In genomic region chr2:7572460-7572859, GRCh38 we compare ENCODE assay signal across 13 cellular contexts.
DNase-seq lines count a peak whose midpoint lies in the region; ATAC-seq, FAIRE-seq and TF ChIP-seq lines count a peak whose summit lies in the region.
"Had no signal": no experiment of that assay in that cellular context is flagged by ENCODE, and none has a peak within 500 bp of the region (broad histone marks: within the 10 kb centered on the region; RNA-seq: fewer than 3 reads in every experiment).

No MANE protein-coding gene starts in this region.

- peak overlapping the region; percentile 3; the same call in 1 of the 2 replicates for H2AFZ ChIP-seq in H1 (ENCODE audit: low read length)

- no peak for TF ChIP-seq POLR2A in H1 (IDR thresholded peaks at IDR 0.05; ENCODE audit: control extremely low read depth in 1 of 2, low read depth in 2 of 2, low read length in 2 of 2)

- H3K27ac ChIP-seq in H1 (ENCODE audit: low read depth, low read length) (no peak overlapping the region), tibial artery (no peak overlapping the region)
- H3K27ac ChIP-seq: prostate gland, thoracic aorta had no signal

- H3K14ac ChIP-seq in H1 (ENCODE audit: insufficient read length) = no peak overlapping the region

- H2AK5ac ChIP-seq in H1 (ENCODE audit: low read depth, low read length) = no peak overlapping the region

- H2BK12ac ChIP-seq in H1 (ENCODE audit: low read depth, low read length) = no peak overlapping the region

- no peaks in the 10 kb centered on the region for H4K20me1 ChIP-seq in H1 (replicated peaks in 1 of 2; ENCODE audit: control insufficient read depth in 1 of 2, insufficient read depth in 2 of 2, low read length in 2 of 2)

- POLR2A ChIA-PET in H1 (lab: Charles Lee; ENCODE audit: partially characterized antibody) = no interaction called here

- intact Hi-C loops in tibial artery (cut with DNase I; ENCODE audit: low total_unique reads) = no loop called here

- peaks cover 5 to 10% of the 10 kb centered on the region in 2 experiments; a peak in 3 of 4 replicates for H3K9me3 ChIP-seq in H1 (ENCODE audit: insufficient read depth in 2 of 2, low read depth in 1 of 2, low read length in 1 of 2)
- peaks cover 0 to 2% (median 0%) of the 10 kb centered on the region in 3 donors for H3K9me3 ChIP-seq in tibial artery
- H3K9me3 ChIP-seq: prostate gland had no signal

- no peak overlapping the region for H3K4ac ChIP-seq in H1 (replicated peaks; ENCODE audit: insufficient read length, low read depth, low read length)

- H3K23me2 ChIP-seq in H1 (ENCODE audit: low read depth, low read length) = no peaks in the 10 kb centered on the region

- H4K8ac ChIP-seq in H1 (ENCODE audit: extremely low read depth, insufficient read depth, low read length) = peak overlapping the region; percentile 45; the same call in 1 of the 2 replicates

- peak; percentile 47 for DNase-seq in NCI-H69 (lab: John Stamatoyannopoulos, UW)
- DNase-seq in activated CD8-positive, alpha-beta memory T cell treated with anti-CD3 and anti-CD28 coated beads, Interleukin-2, amount 50 U/mL, for 48 hours = peak; percentile 60
- no peak for DNase-seq in H1 (ENCODE audit: low read depth in 1 of 2, low spot score in 2 of 2)
- peak; percentile 15 to 25 for DNase-seq in stimulated activated CD8-positive, alpha-beta memory T cell treated with anti-CD3 and anti-CD28 coated beads, Interleukin-15, amount 100 ng/mL, for 48 hours (ENCODE audit: low read depth in 2 of 2)
- no peak for DNase-seq in NCI-H1048 (lab: John Stamatoyannopoulos, UW)
- DNase-seq in GM19240 (ENCODE audit: insufficient read length, low spot score) = no peak
- no peak for DNase-seq in tibial artery
- DNase-seq: mesenchymal stem cell, NCI-H1105 treated with DMSO at 0.1 percent for 48 hours had no signal

- H3K79me1 ChIP-seq in H1 (ENCODE audit: low read depth, low read length) = no peaks in the 10 kb centered on the region

- no peak overlapping the region for H4K5ac ChIP-seq in H1 (ENCODE audit: insufficient read length, low read depth, low read length)

- no peak overlapping the region for H2BK120ac ChIP-seq in H1 (replicated peaks; ENCODE audit: low read depth, low read length)

- no peak overlapping the region for H3K56ac ChIP-seq in H1 (replicated peaks; ENCODE audit: insufficient read length, low read depth, low read length)

- peak; percentile 28 for FAIRE-seq in H1 (lab: Jason Lieb, UNC)
- FAIRE-seq: D721Med had no signal

- no peak overlapping the region for H3K23ac ChIP-seq in H1 (ENCODE audit: insufficient read length)

- no peak for TF ChIP-seq RAD21 in H1 (IDR thresholded peaks at IDR 0.05 in 1 of 2, conservative IDR thresholded peaks at IDR 0.05 in 1 of 2; ENCODE audit: low read depth in 2 of 2, low read length in 2 of 2)

- H3K4me3 ChIP-seq in H1 (ENCODE audit: extremely low read depth in 1 of 4, insufficient read depth in 2 of 4, low read depth in 3 of 4, low read length in 4 of 4) (no peak overlapping the region), tibial artery (no peak overlapping the region)
- H3K4me3 ChIP-seq: prostate gland, thoracic aorta had no signal

- WGBS in H1 (ENCODE audit: extremely low coverage in 1 of 2, insufficient coverage in 1 of 2, insufficient read length in 1 of 2, insufficient replicate concordance in 2 of 2, low coverage in 1 of 2, low lambda C conversion rate in 2 of 2, missing lambda C conversion rate in 1 of 2), 2 experiments = 90% methylated on average over 7 of the region's 7 CpGs; no CpG with 5 or more reads in 1 of the 2 experiments

- no peaks in the 10 kb centered on the region for H3K36me3 ChIP-seq in H1 (ENCODE audit: control insufficient read depth in 2 of 4, insufficient read depth in 4 of 4, low read length in 3 of 4)
- H3K36me3 ChIP-seq in tibial artery = no peaks in the 10 kb centered on the region
- H3K36me3 ChIP-seq: prostate gland, thoracic aorta had no signal

- H3K4me1 ChIP-seq in H1 (replicated peaks in 1 of 4; ENCODE audit: control insufficient read depth in 3 of 4, insufficient read depth in 4 of 4, low read length in 3 of 4) (peaks cover 0 to 3% (median 0%) of the 10 kb centered on the region in 4 experiments; a peak in 1 of 7 replicates), tibial artery (no peaks in the 10 kb centered on the region)
- H3K4me1 ChIP-seq: prostate gland had no signal

- no peak for TF ChIP-seq CTCF in H1 (IDR thresholded peaks at IDR 0.05; ENCODE audit: control extremely low read depth in 1 of 3, insufficient read depth in 1 of 3, low read depth in 1 of 3, low read length in 3 of 3)
- no peak for TF ChIP-seq CTCF in tibial artery (IDR thresholded peaks at IDR 0.05)

- CTCF ChIA-PET in H1 (lab: Charles Lee; ENCODE audit: partially characterized antibody) = interaction anchor here (1.1 kb wide), 1 partner anchor 99 kb away, joined by 3 read pairs; no protein-coding TSS in a partner anchor

- H3K79me2 ChIP-seq in H1 (ENCODE audit: control insufficient read depth in 1 of 2, insufficient read depth in 2 of 2, low read length in 2 of 2) = no peaks in the 10 kb centered on the region

- no peak overlapping the region for H2BK20ac ChIP-seq in H1 (ENCODE audit: low read length)

- ATAC-seq in GM21619 (IDR thresholded peaks at IDR 0.05; ENCODE audit: unreplicated experiment) = no peak

- no peak for TF ChIP-seq EP300 in H1 (IDR thresholded peaks at IDR 0.05; ENCODE audit: borderline replicate concordance in 1 of 2, low read depth in 2 of 2, low read length in 2 of 2)

- H3K9ac ChIP-seq in H1 (replicated peaks in 1 of 4; ENCODE audit: extremely low read depth in 1 of 4, low read depth in 3 of 4, low read length in 3 of 4) = no peak overlapping the region

- H3K27me3 ChIP-seq in H1 (replicated peaks in 1 of 4; ENCODE audit: control insufficient read depth in 3 of 4, extremely low read depth in 1 of 4, insufficient read depth in 3 of 4, low read length in 3 of 4) = no peaks in the 10 kb centered on the region
- no peaks in the 10 kb centered on the region for H3K27me3 ChIP-seq in tibial artery

- H4K91ac ChIP-seq in H1 (replicated peaks; ENCODE audit: insufficient read length, low read length) = no peak overlapping the region

- H2BK5ac ChIP-seq in H1 (ENCODE audit: low read depth, low read length) = no peak overlapping the region

- no peak overlapping the region for H3K18ac ChIP-seq in H1 (ENCODE audit: extremely low read depth, low read length)

- H2BK15ac ChIP-seq in H1 (ENCODE audit: low read length) = no peak overlapping the region

- H3K4me2 ChIP-seq in H1 (ENCODE audit: insufficient read depth in 1 of 2, low read depth in 2 of 2, low read length in 2 of 2) = no peak overlapping the region

TF ChIP-seq in H1, 55 proteins besides CTCF, POLR2A, EP300 and RAD21:
- TF ChIP-seq SAP30 (IDR thresholded peaks at IDR 0.05; ENCODE audit: insufficient read depth, insufficient replicate concordance, low read length) (no peak), ZNF274 (IDR thresholded peaks at IDR 0.05; ENCODE audit: borderline replicate concordance, extremely low read depth, low read length) (no peak), CBX8 (IDR thresholded peaks at IDR 0.05; ENCODE audit: borderline replicate concordance, low read depth, low read length) (no peak), BRCA1 (IDR thresholded peaks at IDR 0.05; ENCODE audit: low read depth, low read length) (no peak), CBX5 (IDR thresholded peaks at IDR 0.05; ENCODE audit: low read depth, low read length) (no peak), JUN (IDR thresholded peaks at IDR 0.05; ENCODE audit: low read depth, low read length) (no peak), KDM4A (IDR thresholded peaks at IDR 0.05; ENCODE audit: low read depth, low read length, severe bottlenecking) (no peak), NANOG (IDR thresholded peaks at IDR 0.05; ENCODE audit: insufficient read depth, low read depth, low read length, poor library complexity, severe bottlenecking) (no peak), SIRT6 (IDR thresholded peaks at IDR 0.05; ENCODE audit: low read length) (no peak)

Comparison
In these comparisons a context has a peak if more than half of its experiments do, and no peak if none do; other contexts are left out.
1. DNase-seq: peak in NCI-H69 (single experiment), activated CD8-positive, alpha-beta memory T cell treated with anti-CD3 and anti-CD28 coated beads, Interleukin-2, amount 50 U/mL, for 48 hours (single experiment) and stimulated activated CD8-positive, alpha-beta memory T cell treated with anti-CD3 and anti-CD28 coated beads, Interleukin-15, amount 100 ng/mL, for 48 hours (2 of 2); none in H1 (0 of 2), NCI-H1048 (single experiment), GM19240 (single experiment) and tibial artery (0 of 2).